8 cellular contexts compared by ENCODE assay signal in genomic region chr10:112981553-112981952, GRCh38. TPM values are rescaled to one million over a fixed set of nuclear protein-coding genes. Genes with fewer than 3 reads are reported as not detected.
A peak's percentile ranks its signal among the peaks of the same experiment; 100 is the strongest.
DNase-seq lines count a peak whose midpoint lies in the region; ATAC-seq and TF ChIP-seq lines count a peak whose summit lies in the region.

No MANE protein-coding gene starts in this region.

- peaks cover 0 to 4% (median 0%) of the 10 kb centered on the region in 3 donors for H3K36me3 ChIP-seq in tibial artery

- CTCF ChIA-PET in CD4-positive, alpha-beta T cell (lab: Charles Lee): no interaction called here

- POLR2A ChIA-PET in CD4-positive, alpha-beta T cell (lab: Charles Lee): no interaction called here

- peak overlapping the region; percentile 14 for H3K27ac Mint-ChIP-seq in chondrocyte (ENCODE audit: unreplicated experiment)
- no peak overlapping the region for H3K27ac Mint-ChIP-seq in CD4-positive, alpha-beta T cell

- peaks cover 55% of the 10 kb centered on the region for H3K4me1 Mint-ChIP-seq in chondrocyte (ENCODE audit: low read depth)
- peaks cover 30% of the 10 kb centered on the region for H3K4me1 Mint-ChIP-seq in CD4-positive, alpha-beta T cell (ENCODE audit: low read depth)

- no peaks in the 10 kb centered on the region for H3K9me3 ChIP-seq in CD4-positive, alpha-beta T cell (ENCODE audit: control insufficient read depth, low read length)
- no peaks in the 10 kb centered on the region for H3K9me3 ChIP-seq in tibial artery

- H3K36me3 Mint-ChIP-seq in chondrocyte (ENCODE audit: low read depth): peaks cover 8% of the 10 kb centered on the region
- H3K36me3 Mint-ChIP-seq in CD4-positive, alpha-beta T cell (ENCODE audit: low read depth): no peaks in the 10 kb centered on the region

- H3K9me3 Mint-ChIP-seq in chondrocyte (ENCODE audit: low read depth): no peaks in the 10 kb centered on the region
- H3K9me3 Mint-ChIP-seq in CD4-positive, alpha-beta T cell: no peaks in the 10 kb centered on the region

- no peak overlapping the region for H3K4me3 Mint-ChIP-seq in chondrocyte (ENCODE audit: unreplicated experiment)
- no peak overlapping the region for H3K4me3 Mint-ChIP-seq in CD4-positive, alpha-beta T cell

- ATAC-seq in GM21447 (IDR thresholded peaks at IDR 0.05; ENCODE audit: unreplicated experiment): peak; percentile 97
- peak; percentile 99 for ATAC-seq in HG03565 (IDR thresholded peaks at IDR 0.05; ENCODE audit: unreplicated experiment)
- ATAC-seq in CD4-positive, alpha-beta T cell (ENCODE audit: poor library complexity): no peak

- H3K27me3 Mint-ChIP-seq in chondrocyte (ENCODE audit: low read depth): no peaks in the 10 kb centered on the region
- H3K27me3 Mint-ChIP-seq in CD4-positive, alpha-beta T cell: peaks cover 71% of the 10 kb centered on the region

- intact Hi-C loops in CD4-positive, alpha-beta T cell (cut with DNase I, micrococcal nuclease): no loop called here
- intact Hi-C loops in tibial artery (cut with DNase I; ENCODE audit: low total_unique reads): no loop called here

- peak; percentile 82 for DNase-seq in GM12865 (ENCODE audit: low read depth)
- no peak for DNase-seq in chondrocyte (ENCODE audit: low spot score)
- no peak for DNase-seq in activated CD4-positive, CD25-positive, alpha-beta regulatory T cell treated with anti-CD3 and anti-CD28 coated beads, Interleukin-2, amount 50 U/mL, for 72 hours
- no peak for DNase-seq in NCI-H1436 treated with DMSO at 0.1 percent for 48 hours (lab: John Stamatoyannopoulos, UW)
- DNase-seq in CD4-positive, alpha-beta T cell: no peak
- no peak for DNase-seq in tibial artery

- no peak for TF ChIP-seq CTCF in GM12865 (IDR thresholded peaks at IDR 0.05; ENCODE audit: insufficient read depth, low read depth, low read length, missing control alignments)
- TF ChIP-seq CTCF in chondrocyte (IDR thresholded peaks at IDR 0.05): no peak
- no peak for TF ChIP-seq CTCF in CD4-positive, alpha-beta T cell (IDR thresholded peaks at IDR 0.05)
- no peak for TF ChIP-seq CTCF in tibial artery (IDR thresholded peaks at IDR 0.05)

- H3K27ac ChIP-seq in CD4-positive, alpha-beta T cell (ENCODE audit: low read depth, low read length): no peak overlapping the region
- H3K27ac ChIP-seq in tibial artery: no peak overlapping the region

- H3K4me3 ChIP-seq in GM12865 (ENCODE audit: low read depth, low read length) (no peak overlapping the region), tibial artery (no peak overlapping the region)

- H3K4me1 ChIP-seq in tibial artery: peaks cover 0 to 63% (median 23%) of the 10 kb centered on the region in 4 donors

- H3K27me3 ChIP-seq in CD4-positive, alpha-beta T cell (ENCODE audit: control insufficient read depth, insufficient read depth, low read length): peaks cover 37% of the 10 kb centered on the region
- H3K27me3 ChIP-seq in tibial artery: no peaks in the 10 kb centered on the region

RNA-seq across cellular contexts. Expression of gene TCF7L2, which starts 31.5 kb away (rescaled TPM):
- total RNA-seq in chondrocyte: 30.9 to 42.3 TPM (median 34.4 TPM) in 3 replicates
- total RNA-seq in CD4-positive, alpha-beta T cell: 1 to 10 TPM; 4.2 to 4.4 TPM
